In genomic region chr20:36833275-36834020, GRCh38 we compare ENCODE assay signal across 13 cellular contexts. TPM values are rescaled to one million over a fixed set of nuclear protein-coding genes. Genes with fewer than 3 reads are reported as not detected.
DNase-seq lines count a peak whose midpoint lies in the region; ATAC-seq, FAIRE-seq and TF ChIP-seq lines count a peak whose summit lies in the region.
"Had no signal": no experiment of that assay in that cellular context is flagged by ENCODE, and none has a peak within 500 bp of the region (broad histone marks: within the 10 kb centered on the region; RNA-seq: fewer than 3 reads in every experiment).

No MANE protein-coding gene starts in this region.

- H3K4me1 Mint-ChIP-seq in MCF 10A (ENCODE audit: insufficient read depth, unreplicated experiment) (no peaks in the 10 kb centered on the region), nephron (peaks cover 23% of the 10 kb centered on the region)
- H3K4me1 Mint-ChIP-seq in activated naive CD8-positive, alpha-beta T cell treated with anti-CD3 and anti-CD28 coated beads, Interleukin-2, amount 50 U/mL, for 24 hours, result peaks cover 19% of the 10 kb centered on the region

- H3K4me3 ChIP-seq in mammary epithelial cell (replicated peaks in 1 of 3; ENCODE audit: insufficient read depth in 1 of 3, low read depth in 2 of 3, low read length in 3 of 3), result no peak overlapping the region
- no peak overlapping the region for H3K4me3 ChIP-seq in H1 (ENCODE audit: extremely low read depth in 1 of 4, insufficient read depth in 2 of 4, low read depth in 3 of 4, low read length in 4 of 4)
- no peak overlapping the region for H3K4me3 ChIP-seq in uterus

- no peak for TF ChIP-seq POLR2A in H1 (IDR thresholded peaks at IDR 0.05; ENCODE audit: control extremely low read depth in 1 of 2, low read depth in 2 of 2, low read length in 2 of 2)
- no peak for TF ChIP-seq POLR2A in uterus (IDR thresholded peaks at IDR 0.05)

- H4K5ac ChIP-seq in H1 (ENCODE audit: insufficient read length, low read depth, low read length), result no peak overlapping the region

- no peaks in the 10 kb centered on the region for H3K79me1 ChIP-seq in H1 (ENCODE audit: low read depth, low read length)

- H3K9me3 ChIP-seq in mammary epithelial cell (replicated peaks; ENCODE audit: insufficient read depth, low read length), result no peaks in the 10 kb centered on the region
- H3K9me3 ChIP-seq in H1 (ENCODE audit: insufficient read depth in 2 of 2, low read depth in 1 of 2, low read length in 1 of 2), result no peaks in the 10 kb centered on the region
- H3K9me3 ChIP-seq in uterus, result no peaks in the 10 kb centered on the region

- no peak overlapping the region for H3K23ac ChIP-seq in H1 (ENCODE audit: insufficient read length)

- no peak overlapping the region for H4K8ac ChIP-seq in H1 (ENCODE audit: extremely low read depth, insufficient read depth, low read length)

- in situ Hi-C loops in mammary epithelial cell (cut with MboI; ENCODE audit: low sequenced_read_pairs in 2 of 2), result no loop called here

- H3K14ac ChIP-seq in H1 (ENCODE audit: insufficient read length), result no peak overlapping the region

- no peak overlapping the region for H3K4ac ChIP-seq in H1 (replicated peaks; ENCODE audit: insufficient read length, low read depth, low read length)

- H3K4me1 ChIP-seq in mammary epithelial cell (ENCODE audit: insufficient read depth, low read length) (peaks cover 33% of the 10 kb centered on the region), H1 (replicated peaks in 1 of 4; ENCODE audit: control insufficient read depth in 3 of 4, insufficient read depth in 4 of 4, low read length in 3 of 4) (peaks cover 0 to 7% (median 4%) of the 10 kb centered on the region in 4 experiments; a peak in 3 of 7 replicates), uterus (peaks cover 16 to 21% of the 10 kb centered on the region in 2 donors)

- no peak for TF ChIP-seq RAD21 in H1 (IDR thresholded peaks at IDR 0.05 in 1 of 2, conservative IDR thresholded peaks at IDR 0.05 in 1 of 2; ENCODE audit: low read depth in 2 of 2, low read length in 2 of 2)

- H3K36me3 ChIP-seq in mammary epithelial cell (ENCODE audit: insufficient read depth, low read length), result peaks cover 3% of the 10 kb centered on the region
- H3K36me3 ChIP-seq in H1 (ENCODE audit: control insufficient read depth in 2 of 4, insufficient read depth in 4 of 4, low read length in 3 of 4), result peaks cover 0 to 5% (median 4%) of the 10 kb centered on the region in 4 experiments; a peak in 5 of 8 replicates
- H3K36me3 ChIP-seq in uterus, result no peaks in the 10 kb centered on the region

- POLR2A ChIA-PET in MCF 10A (lab: Yijun Ruan, JAX), result interaction anchor here (0.7 to 0.9 kb wide), 2 partner anchors 14 to 613 kb away, joined by 3 read pairs; no protein-coding TSS in a partner anchor
- POLR2A ChIA-PET in H1 (lab: Charles Lee; ENCODE audit: partially characterized antibody), result interaction anchor here (0.5 to 4.6 kb wide), 4 partner anchors 8 to 211 kb away, joined by 3 to 20 read pairs (median 3); no protein-coding TSS in a partner anchor

- DNase-seq in MCF 10A (ENCODE audit: unreplicated experiment) (no peak), mammary epithelial cell (no peak), H1 (ENCODE audit: low read depth in 1 of 2, low spot score in 2 of 2) (no peak), uterus (peak in 1 of 2 donors; percentile 66), NCI-H345 treated with DMSO at 0.1 percent for 48 hours (lab: John Stamatoyannopoulos, UW; ENCODE audit: unreplicated experiment) (no peak), NCI-H774 (lab: John Stamatoyannopoulos, UW) (no peak)
- DNase-seq in activated naive CD8-positive, alpha-beta T cell treated with anti-CD3 and anti-CD28 coated beads, Interleukin-2, amount 50 U/mL, for 24 hours, result no peak
- DNase-seq: activated CD8-positive, alpha-beta T cell treated with anti-CD3 and anti-CD28 coated beads, Interleukin-2, amount 10 ng/mL, durations not matched to agents 7 days and 5 days; OCI-M1; stimulated activated naive B cell treated with anti-CD40 and anti-IgM and Interleukin-4, amounts not matched to agents 10 μg/mL and 1 μg/mL and 100 μg/mL, for 72 hours had no signal

- H3K9ac ChIP-seq in mammary epithelial cell (ENCODE audit: insufficient read depth, low read length) (no peak overlapping the region), H1 (replicated peaks in 1 of 4; ENCODE audit: extremely low read depth in 1 of 4, low read depth in 3 of 4, low read length in 3 of 4) (no peak overlapping the region)

- TF ChIP-seq CTCF in MCF 10A (IDR thresholded peaks at IDR 0.05; ENCODE audit: unreplicated experiment) (no peak), mammary epithelial cell (conservative IDR thresholded peaks at IDR 0.05 in 1 of 2, IDR thresholded peaks at IDR 0.05 in 1 of 2; ENCODE audit: extremely low read depth in 1 of 2, insufficient read depth in 1 of 2, low read depth in 1 of 2, low read length in 2 of 2) (no peak), H1 (IDR thresholded peaks at IDR 0.05; ENCODE audit: control extremely low read depth in 1 of 3, insufficient read depth in 1 of 3, low read depth in 1 of 3, low read length in 3 of 3) (no peak), nephron (IDR thresholded peaks at IDR 0.05; ENCODE audit: unreplicated experiment in 3 of 3) (no peak), uterus (IDR thresholded peaks at IDR 0.05) (no peak)

- no peak for TF ChIP-seq EP300 in H1 (IDR thresholded peaks at IDR 0.05; ENCODE audit: borderline replicate concordance in 1 of 2, low read depth in 2 of 2, low read length in 2 of 2)

- BruUV-seq in MCF 10A (replicated peaks; lab: Mats Ljungman, UMichigan), result no TSS peak
- BruUV-seq in mammary epithelial cell (replicated peaks; lab: Mats Ljungman, UMichigan), result no TSS peak

- no peak overlapping the region for H3K56ac ChIP-seq in H1 (replicated peaks; ENCODE audit: insufficient read length, low read depth, low read length)

- H3K27ac ChIP-seq in mammary epithelial cell (ENCODE audit: insufficient read depth, low read depth, low read length), result no peak overlapping the region
- no peak overlapping the region for H3K27ac ChIP-seq in H1 (ENCODE audit: low read depth, low read length)
- H3K27ac ChIP-seq in uterus, result peak overlapping the region; percentile 86 to 88

- no peak overlapping the region for H2BK120ac ChIP-seq in H1 (replicated peaks; ENCODE audit: low read depth, low read length)

- no peaks in the 10 kb centered on the region for H4K20me1 ChIP-seq in mammary epithelial cell (ENCODE audit: insufficient read depth, low read length)
- peaks cover 0 to 2% of the 10 kb centered on the region in 2 experiments for H4K20me1 ChIP-seq in H1 (replicated peaks in 1 of 2; ENCODE audit: control insufficient read depth in 1 of 2, insufficient read depth in 2 of 2, low read length in 2 of 2)

- CTCF ChIA-PET in MCF 10A (lab: Yijun Ruan, JAX) (interaction anchor here (1.0 to 1.2 kb wide), 2 partner anchors 39 to 79 kb away, joined by 3 read pairs; no protein-coding TSS in a partner anchor), mammary epithelial cell (lab: Charles Lee; ENCODE audit: low non-redundant PET) (no interaction called here), H1 (lab: Charles Lee; ENCODE audit: partially characterized antibody) (interaction anchor here (1.2 to 5.2 kb wide), 8 partner anchors 19 to 54 kb away, joined by 3 to 27 read pairs (median 6); no protein-coding TSS in a partner anchor)

- H3K79me2 ChIP-seq in mammary epithelial cell (ENCODE audit: insufficient read depth, low read length), result peaks cover 6% of the 10 kb centered on the region
- no peaks in the 10 kb centered on the region for H3K79me2 ChIP-seq in H1 (ENCODE audit: control insufficient read depth in 1 of 2, insufficient read depth in 2 of 2, low read length in 2 of 2)

- no peak for FAIRE-seq in H1 (lab: Jason Lieb, UNC)

- no peak overlapping the region for H2BK5ac ChIP-seq in H1 (ENCODE audit: low read depth, low read length)

- no peak overlapping the region for H2BK12ac ChIP-seq in H1 (ENCODE audit: low read depth, low read length)

- 76% methylated on average over 13 of the region's 19 CpGs for whole genome bisulfite sequencing in mammary epithelial cell (ENCODE audit: low coverage, missing lambda C conversion rate)
- WGBS in H1 (ENCODE audit: extremely low coverage in 1 of 2, insufficient coverage in 1 of 2, insufficient read length in 1 of 2, insufficient replicate concordance in 2 of 2, low coverage in 1 of 2, low lambda C conversion rate in 2 of 2, missing lambda C conversion rate in 1 of 2), 2 experiments, result 88% methylated on average over 19 of the region's 19 CpGs; no CpG with 5 or more reads in 1 of the 2 experiments

- dilution Hi-C loops in mammary epithelial cell (cut with HindIII; ENCODE audit: low sequenced_read_pairs), result no loop called here

- intact Hi-C loops in MCF 10A (cut with micrococcal nuclease), result no loop called here
- intact Hi-C loops in mammary epithelial cell (cut with micrococcal nuclease), result no loop called here
- intact Hi-C loops in uterus (cut with DNase I; ENCODE audit: low total_unique reads), result no loop called here

- H2BK20ac ChIP-seq in H1 (ENCODE audit: low read length), result peak overlapping the region; percentile 48; the same call in 1 of the 2 replicates

- H2BK15ac ChIP-seq in H1 (ENCODE audit: low read length), result no peak overlapping the region

- no peak for ATAC-seq in activated naive CD8-positive, alpha-beta T cell treated with anti-CD3 and anti-CD28 coated beads, Interleukin-2, amount 50 U/mL, for 24 hours
- ATAC-seq: activated CD8-positive, alpha-beta T cell treated with anti-CD3 and anti-CD28 coated beads, Interleukin-2, amount 10 ng/mL, durations not matched to agents 7 days and 5 days; stimulated activated naive B cell treated with anti-CD40 and anti-IgM and Interleukin-4, amounts not matched to agents 10 μg/mL and 1 μg/mL and 100 μg/mL, for 72 hours had no signal

- no peak overlapping the region for H2AFZ ChIP-seq in mammary epithelial cell (ENCODE audit: low read depth, low read length)
- H2AFZ ChIP-seq in H1 (ENCODE audit: low read length), result no peak overlapping the region

- H3K23me2 ChIP-seq in H1 (ENCODE audit: low read depth, low read length), result no peaks in the 10 kb centered on the region

- peak overlapping the region; percentile 48; the same call in 1 of the 2 replicates for H3K18ac ChIP-seq in H1 (ENCODE audit: extremely low read depth, low read length)

- H3K4me3 Mint-ChIP-seq in MCF 10A (ENCODE audit: unreplicated experiment), result no peak overlapping the region
- no peak overlapping the region for H3K4me3 Mint-ChIP-seq in nephron
- H3K4me3 Mint-ChIP-seq in activated naive CD8-positive, alpha-beta T cell treated with anti-CD3 and anti-CD28 coated beads, Interleukin-2, amount 50 U/mL, for 24 hours, result no peak overlapping the region
- H3K4me3 Mint-ChIP-seq: activated CD8-positive, alpha-beta T cell treated with anti-CD3 and anti-CD28 coated beads, Interleukin-2, amount 10 ng/mL, durations not matched to agents 7 days and 5 days; central memory CD8-positive, alpha-beta T cell; stimulated activated naive B cell treated with anti-CD40 and anti-IgM and Interleukin-4, amounts not matched to agents 10 μg/mL and 1 μg/mL and 100 μg/mL, for 72 hours had no signal

- H3K27me3 Mint-ChIP-seq in MCF 10A (ENCODE audit: insufficient read depth, unreplicated experiment), result no peaks in the 10 kb centered on the region
- H3K27me3 Mint-ChIP-seq in nephron (ENCODE audit: low read depth), result no peaks in the 10 kb centered on the region
- no peaks in the 10 kb centered on the region for H3K27me3 Mint-ChIP-seq in activated naive CD8-positive, alpha-beta T cell treated with anti-CD3 and anti-CD28 coated beads, Interleukin-2, amount 50 U/mL, for 24 hours
- H3K27me3 Mint-ChIP-seq: central memory CD8-positive, alpha-beta T cell; stimulated activated naive B cell treated with anti-CD40 and anti-IgM and Interleukin-4, amounts not matched to agents 10 μg/mL and 1 μg/mL and 100 μg/mL, for 72 hours had no signal

- H3K27me3 ChIP-seq in mammary epithelial cell (ENCODE audit: insufficient read depth, low read length) (no peaks in the 10 kb centered on the region), H1 (replicated peaks in 1 of 4; ENCODE audit: control insufficient read depth in 3 of 4, extremely low read depth in 1 of 4, insufficient read depth in 3 of 4, low read length in 3 of 4) (no peaks in the 10 kb centered on the region), uterus (no peaks in the 10 kb centered on the region)

- no peak overlapping the region for H3K4me2 ChIP-seq in mammary epithelial cell (ENCODE audit: insufficient read depth, low read depth, low read length)
- H3K4me2 ChIP-seq in H1 (ENCODE audit: insufficient read depth in 1 of 2, low read depth in 2 of 2, low read length in 2 of 2), result no peak overlapping the region

- H3K9me3 Mint-ChIP-seq in MCF 10A (ENCODE audit: unreplicated experiment) (no peaks in the 10 kb centered on the region), nephron (no peaks in the 10 kb centered on the region)
- H3K9me3 Mint-ChIP-seq in activated naive CD8-positive, alpha-beta T cell treated with anti-CD3 and anti-CD28 coated beads, Interleukin-2, amount 50 U/mL, for 24 hours, result no peaks in the 10 kb centered on the region
- H3K9me3 Mint-ChIP-seq: central memory CD8-positive, alpha-beta T cell; stimulated activated naive B cell treated with anti-CD40 and anti-IgM and Interleukin-4, amounts not matched to agents 10 μg/mL and 1 μg/mL and 100 μg/mL, for 72 hours had no signal

- peak overlapping the region; percentile 79 for H4K91ac ChIP-seq in H1 (replicated peaks; ENCODE audit: insufficient read length, low read length)

- peaks cover 30% of the 10 kb centered on the region for H3K36me3 Mint-ChIP-seq in MCF 10A (ENCODE audit: insufficient read depth, unreplicated experiment)
- peaks cover 12% of the 10 kb centered on the region for H3K36me3 Mint-ChIP-seq in nephron (ENCODE audit: low read depth)
- H3K36me3 Mint-ChIP-seq in activated naive CD8-positive, alpha-beta T cell treated with anti-CD3 and anti-CD28 coated beads, Interleukin-2, amount 50 U/mL, for 24 hours (ENCODE audit: low read depth), result no peaks in the 10 kb centered on the region

- H2AK5ac ChIP-seq in H1 (ENCODE audit: low read depth, low read length), result no peak overlapping the region

- peak overlapping the region; percentile 59 for H3K27ac Mint-ChIP-seq in MCF 10A (ENCODE audit: low read depth, unreplicated experiment)
- H3K27ac Mint-ChIP-seq in nephron, result peak overlapping the region in 2 of 3 experiments; percentile 32 to 51
- H3K27ac Mint-ChIP-seq in activated naive CD8-positive, alpha-beta T cell treated with anti-CD3 and anti-CD28 coated beads, Interleukin-2, amount 50 U/mL, for 24 hours, result no peak overlapping the region
- H3K27ac Mint-ChIP-seq: activated CD8-positive, alpha-beta T cell treated with anti-CD3 and anti-CD28 coated beads, Interleukin-2, amount 10 ng/mL, durations not matched to agents 7 days and 5 days; stimulated activated naive B cell treated with anti-CD40 and anti-IgM and Interleukin-4, amounts not matched to agents 10 μg/mL and 1 μg/mL and 100 μg/mL, for 72 hours had no signal

RNA-seq across cellular contexts. Expression of gene TLDC2, which starts 42.5 kb away (rescaled TPM):
- total RNA-seq in MCF 10A (2022) (not detected in 2 replicates), mammary epithelial cell (not detected), uterus (1 to 10 TPM in 2 of 4 donors, not detected in 2; 1.0 TPM)
- polyA plus RNA-seq in mammary epithelial cell (not detected), H1 (2011; rRNA removed) (0.20 and 0.29 TPM in 2 replicates)
- polyA minus RNA-seq in mammary epithelial cell, result not detected
- total RNA-seq in H1 (2021; fragmentation: NEBNext Ultra II Directional; extraction: Animal tissue kit (Norgen Biotek cat#: 25700)), result 0.23 and 0.34 TPM in 2 replicates
- 0.25 TPM for polyA plus RNA-seq in H1 (2011; cell fraction: cytosol; rRNA removed)
- 0.17 TPM for polyA plus RNA-seq in H1 (2011; cell fraction: nucleus; rRNA removed)
- 0.42 to 0.85 TPM (median 0.63 TPM) in 4 replicates for polyA plus RNA-seq in H1 (2012, experiment 1 of 2)
- polyA plus RNA-seq in H1 (2012, experiment 2 of 2), result 0.37 TPM
- polyA plus RNA-seq in H1 (2013, experiment 1 of 2), result 0.06 TPM
- 0.13 TPM for polyA plus RNA-seq in H1 (2013, experiment 2 of 2)
- 0.20 TPM in 1 of 2 replicates, not detected in the other for polyA minus RNA-seq in H1 (2011; rRNA and poly(A)+ RNA removed)
- polyA minus RNA-seq in H1 (2011; cell fraction: cytosol; rRNA and poly(A)+ RNA removed), result not detected
- 0.60 TPM for polyA minus RNA-seq in H1 (2011; cell fraction: nucleus; rRNA and poly(A)+ RNA removed)
- total RNA-seq: activated CD8-positive, alpha-beta T cell treated with anti-CD3 and anti-CD28 coated beads, Interleukin-2, amount 10 ng/mL, durations not matched to agents 7 days and 5 days; pulmonary artery endothelial cell had no signal

RNA-seq across cellular contexts. Expression of gene DSN1, which starts 59.9 kb away (rescaled TPM):
- total RNA-seq in MCF 10A (2022) (7.8 and 8.4 TPM in 2 replicates), mammary epithelial cell (10 to 100 TPM in 1 of 2 donors, 1 to 10 TPM in 1; 6.7 to 12.8 TPM), uterus (10 to 100 TPM in 1 of 4 donors, 1 to 10 TPM in 2, under 1 TPM in 1; 0.29 to 24.3 (median 3.2) TPM)
- polyA plus RNA-seq in mammary epithelial cell (17.3 TPM), H1 (2011; rRNA removed) (8.5 and 12.0 TPM in 2 replicates)
- polyA minus RNA-seq in mammary epithelial cell, result 17.2 TPM
- 24.8 and 26.2 TPM in 2 replicates for total RNA-seq in H1 (2021; fragmentation: NEBNext Ultra II Directional; extraction: Animal tissue kit (Norgen Biotek cat#: 25700))
- 17.9 TPM for polyA plus RNA-seq in H1 (2011; cell fraction: cytosol; rRNA removed)
- 6.3 TPM for polyA plus RNA-seq in H1 (2011; cell fraction: nucleus; rRNA removed)
- polyA plus RNA-seq in H1 (2012, experiment 1 of 2), result 19.0 to 25.1 TPM (median 20.4 TPM) in 4 replicates
- 3.8 TPM for polyA plus RNA-seq in H1 (2012, experiment 2 of 2)
- polyA plus RNA-seq in H1 (2013, experiment 1 of 2), result 20.9 TPM
- 20.6 TPM for polyA plus RNA-seq in H1 (2013, experiment 2 of 2)
- 13.6 and 14.7 TPM in 2 replicates for polyA minus RNA-seq in H1 (2011; rRNA and poly(A)+ RNA removed)
- 10.3 TPM for polyA minus RNA-seq in H1 (2011; cell fraction: cytosol; rRNA and poly(A)+ RNA removed)
- polyA minus RNA-seq in H1 (2011; cell fraction: nucleus; rRNA and poly(A)+ RNA removed), result 11.6 TPM

Comparison
In these comparisons a context has a peak if more than half of its experiments do, and no peak if none do; other contexts are left out.
1. H3K27ac ChIP-seq: peak in uterus (2 of 2); none in mammary epithelial cell (single experiment) and H1 (single experiment).